ENCODE assay signal across 2 cellular contexts in the genomic region with DNA sequence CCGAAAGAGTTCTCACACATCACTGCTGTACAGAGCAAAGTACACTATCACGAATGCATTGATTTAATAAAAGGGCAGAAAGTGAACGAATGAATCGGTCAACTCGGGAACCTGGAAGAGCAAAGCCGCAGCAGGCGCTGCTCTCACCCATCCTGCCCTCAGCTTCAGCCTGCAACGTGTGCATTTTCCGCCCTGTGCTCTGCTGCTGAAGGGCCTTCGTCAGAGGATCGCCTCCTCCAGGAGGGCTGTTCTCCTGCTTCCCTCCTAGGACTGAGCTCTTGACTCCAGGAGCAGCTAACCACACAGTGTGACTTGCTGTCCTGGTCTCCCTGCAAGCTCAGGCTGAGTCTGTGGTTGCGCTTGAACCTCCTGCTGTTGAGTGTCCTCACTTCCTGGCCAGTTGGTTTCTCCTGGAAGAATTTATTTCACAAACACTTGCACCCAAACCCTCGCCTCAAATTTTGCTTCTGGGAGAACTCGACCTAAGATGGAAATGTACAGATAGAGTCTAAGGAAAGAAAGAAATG.
TF ChIP-seq lines count a peak whose summit lies in the region.

No MANE protein-coding gene starts in this region.

TF ChIP-seq in IMR-90, 13 proteins besides CTCF, POLR2A, EP300 and RAD21:
- no peak for TF ChIP-seq SMC3 (IDR thresholded peaks at IDR 0.05; ENCODE audit: low read depth, low read length)
- TF ChIP-seq BHLHE40 (IDR thresholded peaks at IDR 0.05; ENCODE audit: low read depth, low read length) = no peak
- TF ChIP-seq NFE2L2 (IDR thresholded peaks at IDR 0.05; ENCODE audit: low read depth, low read length) = no peak
- TF ChIP-seq RFX5 (IDR thresholded peaks at IDR 0.05; ENCODE audit: low read depth, low read length) = no peak
- no peak for TF ChIP-seq CEBPB (IDR thresholded peaks at IDR 0.05; ENCODE audit: low read depth, low read length)
- TF ChIP-seq RCOR1 (IDR thresholded peaks at IDR 0.05; ENCODE audit: insufficient replicate concordance, low read length) = no peak
- no peak for TF ChIP-seq MAZ (IDR thresholded peaks at IDR 0.05; ENCODE audit: borderline replicate concordance, low read depth, low read length)
- no peak for TF ChIP-seq FOS (IDR thresholded peaks at IDR 0.05; ENCODE audit: low read depth, low read length)
- TF ChIP-seq, protein P1, sequence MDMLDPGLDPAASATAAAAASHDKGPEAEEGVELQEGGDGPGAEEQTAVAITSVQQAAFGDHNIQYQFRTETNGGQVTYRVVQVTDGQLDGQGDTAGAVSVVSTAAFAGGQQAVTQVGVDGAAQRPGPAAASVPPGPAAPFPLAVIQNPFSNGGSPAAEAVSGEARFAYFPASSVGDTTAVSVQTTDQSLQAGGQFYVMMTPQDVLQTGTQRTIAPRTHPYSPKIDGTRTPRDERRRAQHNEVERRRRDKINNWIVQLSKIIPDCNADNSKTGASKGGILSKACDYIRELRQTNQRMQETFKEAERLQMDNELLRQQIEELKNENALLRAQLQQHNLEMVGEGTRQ (IDR thresholded peaks at IDR 0.05; ENCODE audit: low read depth, low read length) = no peak
- no peak for TF ChIP-seq CHD1 (IDR thresholded peaks at IDR 0.05; ENCODE audit: low read depth, low read length)
- TF ChIP-seq, protein P2, sequence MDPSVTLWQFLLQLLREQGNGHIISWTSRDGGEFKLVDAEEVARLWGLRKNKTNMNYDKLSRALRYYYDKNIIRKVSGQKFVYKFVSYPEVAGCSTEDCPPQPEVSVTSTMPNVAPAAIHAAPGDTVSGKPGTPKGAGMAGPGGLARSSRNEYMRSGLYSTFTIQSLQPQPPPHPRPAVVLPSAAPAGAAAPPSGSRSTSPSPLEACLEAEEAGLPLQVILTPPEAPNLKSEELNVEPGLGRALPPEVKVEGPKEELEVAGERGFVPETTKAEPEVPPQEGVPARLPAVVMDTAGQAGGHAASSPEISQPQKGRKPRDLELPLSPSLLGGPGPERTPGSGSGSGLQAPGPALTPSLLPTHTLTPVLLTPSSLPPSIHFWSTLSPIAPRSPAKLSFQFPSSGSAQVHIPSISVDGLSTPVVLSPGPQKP (IDR thresholded peaks at IDR 0.05; ENCODE audit: borderline replicate concordance, low read depth, low read length) = no peak
- no peak for TF ChIP-seq MAFK (IDR thresholded peaks at IDR 0.05; ENCODE audit: low read depth, low read length)

TF ChIP-seq in WTC11, 78 proteins besides CTCF, POLR2A, EP300 and RAD21:
- no peak for TF ChIP-seq ZNF671 (CRISPR knock-in tag; IDR thresholded peaks at IDR 0.05)
- TF ChIP-seq, protein P3, sequence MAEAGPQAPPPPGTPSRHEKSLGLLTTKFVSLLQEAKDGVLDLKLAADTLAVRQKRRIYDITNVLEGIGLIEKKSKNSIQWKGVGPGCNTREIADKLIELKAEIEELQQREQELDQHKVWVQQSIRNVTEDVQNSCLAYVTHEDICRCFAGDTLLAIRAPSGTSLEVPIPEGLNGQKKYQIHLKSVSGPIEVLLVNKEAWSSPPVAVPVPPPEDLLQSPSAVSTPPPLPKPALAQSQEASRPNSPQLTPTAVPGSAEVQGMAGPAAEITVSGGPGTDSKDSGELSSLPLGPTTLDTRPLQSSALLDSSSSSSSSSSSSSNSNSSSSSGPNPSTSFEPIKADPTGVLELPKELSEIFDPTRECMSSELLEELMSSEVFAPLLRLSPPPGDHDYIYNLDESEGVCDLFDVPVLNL (CRISPR knock-in tag; IDR thresholded peaks at IDR 0.05; ENCODE audit: borderline replicate concordance, low read depth) = no peak
- no peak for TF ChIP-seq HMGA2 (CRISPR knock-in tag; IDR thresholded peaks at IDR 0.05)
- TF ChIP-seq STAT6 (CRISPR knock-in tag; conservative IDR thresholded peaks at IDR 0.05; ENCODE audit: low read depth) = no peak
- TF ChIP-seq ZNF532 (CRISPR knock-in tag; IDR thresholded peaks at IDR 0.05; ENCODE audit: borderline replicate concordance) = no peak
- TF ChIP-seq CBFB (CRISPR knock-in tag; IDR thresholded peaks at IDR 0.05; ENCODE audit: low read depth) = no peak
- TF ChIP-seq JUN (CRISPR knock-in tag; IDR thresholded peaks at IDR 0.05) = no peak
- TF ChIP-seq TCF7 (CRISPR knock-in tag; IDR thresholded peaks at IDR 0.05; ENCODE audit: low read depth) = no peak
- no peak for TF ChIP-seq NFATC4 (CRISPR knock-in tag; IDR thresholded peaks at IDR 0.05)
